30 cellular contexts compared by ENCODE assay signal in genomic region chr6:96151707-96152106, GRCh38.
"Had no signal": no experiment of that assay in that cellular context is flagged by ENCODE, and none has a peak within 500 bp of the region (broad histone marks: within the 10 kb centered on the region; RNA-seq: fewer than 3 reads in every experiment).

No MANE protein-coding gene starts in this region.

- ATAC-seq: activated CD4-positive, CD25-positive, alpha-beta regulatory T cell treated with anti-CD3 and anti-CD28 coated beads, Interleukin-2, amount 50 U/mL, for 24 hours; activated CD8-positive, alpha-beta T cell treated with anti-CD3 and anti-CD28 coated beads for 36 hours; activated naive CD8-positive, alpha-beta T cell treated with anti-CD3 and anti-CD28 coated beads, Interleukin-2, amount 50 U/mL, for 24 hours; body of pancreas; foreskin keratinocyte; gastrocnemius medialis; T-cell had no signal

- H3K4me1 ChIP-seq: adrenal gland, body of pancreas, colonic mucosa, esophagus muscularis mucosa, foreskin keratinocyte, gastrocnemius medialis had no signal

- H3K9me3 ChIP-seq: adrenal gland, body of pancreas, colonic mucosa, esophagus muscularis mucosa, gastrocnemius medialis had no signal

- H3K36me3 ChIP-seq: adrenal gland, colonic mucosa, esophagus muscularis mucosa, gastrocnemius medialis, WERI-Rb-1 had no signal

- H3K4me3 ChIP-seq: adrenal gland, body of pancreas, colonic mucosa, esophagus muscularis mucosa, gastrocnemius medialis had no signal

- H3K27ac ChIP-seq: adrenal gland, body of pancreas, colonic mucosa, esophagus muscularis mucosa, foreskin keratinocyte, gastrocnemius medialis, WERI-Rb-1 had no signal

- H3K27me3 ChIP-seq: adrenal gland, body of pancreas, colonic mucosa, esophagus muscularis mucosa, foreskin keratinocyte, gastrocnemius medialis had no signal

- DNase-seq: activated B cell treated with CpG ODN at 0.5 μM for 24 hours; activated CD4-positive, alpha-beta T cell treated with anti-CD3 and anti-CD28 coated beads for 48 hours; activated CD4-positive, alpha-beta T cell treated with anti-CD3 and anti-CD28 coated beads, Interleukin-2, amount 50 U/mL, for 1 hour; activated CD4-positive, alpha-beta T cell treated with anti-CD3 and anti-CD28 coated beads, Interleukin-2, amount 50 U/mL, for 48 hours; activated CD8-positive, alpha-beta memory T cell treated with anti-CD3 and anti-CD28 coated beads for 24 hours; activated CD8-positive, alpha-beta T cell treated with anti-CD3 and anti-CD28 coated beads for 36 hours; activated effector memory CD4-positive, alpha-beta T cell treated with anti-CD3 and anti-CD28 coated beads, Interleukin-2, amount 50 U/mL, for 16 hours; activated naive CD4-positive, alpha-beta T cell treated with anti-CD3 and anti-CD28 coated beads for 36 hours; activated naive CD8-positive, alpha-beta T cell treated with anti-CD3 and anti-CD28 coated beads for 36 hours; activated naive CD8-positive, alpha-beta T cell treated with anti-CD3 and anti-CD28 coated beads, Interleukin-2, amount 50 U/mL, for 24 hours; activated T-cell treated with anti-CD3 and anti-CD28 coated beads, Interleukin-2, amount 50 U/mL, for 1 hour; activated T-cell treated with anti-CD3 and anti-CD28 coated beads, Interleukin-2, amount 50 U/mL, for 48 hours; adrenal gland; amygdala; aorta; body of pancreas; central memory CD4-positive, alpha-beta T cell; cerebellar nuclear complex; colonic mucosa; effector memory CD4-positive, alpha-beta T cell; endodermal cell; foreskin keratinocyte; gastrocnemius medialis; glutamatergic neuron; SW 1271; T-cell; T-helper 9 cell; WERI-Rb-1 had no signal
